ENCODE assay signal across 29 cellular contexts in genomic region chr21:16650984-16651383, GRCh38.
"Had no signal": no experiment of that assay in that cellular context is flagged by ENCODE, and none has a peak within 500 bp of the region (broad histone marks: within the 10 kb centered on the region; RNA-seq: fewer than 3 reads in every experiment).

No MANE protein-coding gene starts in this region.

- H3K9me3 Mint-ChIP-seq: endodermal cell had no signal

- DNase-seq: colonic mucosa; cortex of kidney; dermis blood vessel endothelial cell; dorsolateral prefrontal cortex; effector CD4-positive, alpha-beta T cell; effector CD8-positive, alpha-beta T cell; effector memory CD4-positive, alpha-beta T cell; effector memory CD8-positive, alpha-beta T cell; endodermal cell; erythroblast; esophagus squamous epithelium; foreskin fibroblast; foreskin keratinocyte; foreskin melanocyte; gastrocnemius medialis; glutamatergic neuron; head of caudate nucleus; heart left ventricle; heart right ventricle had no signal

- H3K4me1 ChIP-seq: colonic mucosa, foreskin keratinocyte, gastrocnemius medialis, gastroesophageal sphincter, heart left ventricle, heart right ventricle had no signal

- H3K27me3 Mint-ChIP-seq: dendritic cell treated with granulocyte-macrophage colony-stimulating factor and Interleukin-4, amounts not matched to agents 40 ng/mL and 50 ng/mL, for 4 days; effector memory CD8-positive, alpha-beta T cell had no signal

- H3K27me3 ChIP-seq: colonic mucosa, dorsolateral prefrontal cortex, esophagus muscularis mucosa, esophagus squamous epithelium, foreskin keratinocyte, gastrocnemius medialis, gastroesophageal sphincter, heart left ventricle, heart right ventricle had no signal

- FAIRE-seq: colon, endometrium, endothelial cell of umbilical vein, frontal cortex had no signal

- H3K27ac Mint-ChIP-seq: dendritic cell treated with granulocyte-macrophage colony-stimulating factor and Interleukin-4, amounts not matched to agents 40 ng/mL and 50 ng/mL, for 4 days; effector memory CD8-positive, alpha-beta T cell; endodermal cell had no signal

- H3K4me1 Mint-ChIP-seq: endodermal cell had no signal

- H3K4me3 Mint-ChIP-seq: dendritic cell treated with granulocyte-macrophage colony-stimulating factor and Interleukin-4, amounts not matched to agents 40 ng/mL and 50 ng/mL, for 4 days; effector memory CD8-positive, alpha-beta T cell; endodermal cell had no signal

- H3K4me3 ChIP-seq: colonic mucosa, coronary artery, dorsolateral prefrontal cortex, esophagus muscularis mucosa, esophagus squamous epithelium, gastrocnemius medialis, gastroesophageal sphincter, heart left ventricle, heart right ventricle had no signal

- ATAC-seq: effector memory CD8-positive, alpha-beta T cell; esophagus mucosa; foreskin keratinocyte; gastrocnemius medialis; gastroesophageal sphincter; heart left ventricle; heart right ventricle had no signal

- H3K27ac ChIP-seq: colonic mucosa, coronary artery, epithelial cell of prostate, esophagus muscularis mucosa, esophagus squamous epithelium, foreskin keratinocyte, gastrocnemius medialis, gastroesophageal sphincter, heart left ventricle, heart right ventricle had no signal

- H3K36me3 ChIP-seq: colonic mucosa, esophagus muscularis mucosa, esophagus squamous epithelium, gastrocnemius medialis, gastroesophageal sphincter, heart left ventricle, heart right ventricle had no signal

- H3K9me3 ChIP-seq: colonic mucosa, esophagus muscularis mucosa, esophagus squamous epithelium, gastrocnemius medialis, gastroesophageal sphincter had no signal
